12 cellular contexts compared by ENCODE assay signal in the genomic region with DNA sequence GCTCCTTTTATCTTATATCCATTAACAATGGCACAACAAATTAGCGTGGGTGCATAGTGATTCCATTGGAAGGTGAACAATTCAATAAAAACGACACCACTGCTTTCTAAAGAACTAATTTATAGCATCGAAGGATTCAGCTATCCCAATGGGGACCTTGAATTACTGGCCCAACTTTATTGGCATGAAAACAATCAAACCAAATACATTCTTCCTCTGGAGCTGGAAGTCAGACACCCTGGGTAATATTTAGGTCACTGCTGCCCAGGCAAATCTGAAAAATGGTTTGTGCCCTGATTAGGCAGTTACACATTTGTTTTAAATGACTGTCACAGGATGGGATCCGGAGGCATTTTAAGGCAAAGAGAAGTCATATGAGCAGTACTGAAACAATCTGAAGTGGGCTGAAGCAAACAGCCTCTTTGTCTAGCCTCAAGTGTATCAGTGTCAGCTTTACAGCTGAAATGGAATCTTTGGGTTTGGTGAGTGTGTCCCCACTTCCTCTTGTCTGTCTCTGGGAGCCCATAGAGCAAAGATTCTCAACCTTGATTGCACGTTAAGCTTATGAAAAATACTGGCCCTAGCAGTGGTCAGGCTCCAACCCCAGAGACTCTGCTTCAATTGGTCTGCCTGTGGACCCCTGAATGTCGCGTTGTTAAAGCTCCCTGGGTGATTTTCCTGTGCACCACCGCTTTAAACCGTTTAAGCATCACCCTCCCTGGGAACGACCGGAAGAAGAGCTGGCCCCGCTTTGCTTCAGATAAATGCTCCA. TPM values are rescaled to one million over a fixed set of nuclear protein-coding genes. Genes with fewer than 3 reads are reported as not detected.
DNase-seq lines count a peak whose midpoint lies in the region; ATAC-seq, FAIRE-seq and TF ChIP-seq lines count a peak whose summit lies in the region.
"Had no signal": no experiment of that assay in that cellular context is flagged by ENCODE, and none has a peak within 500 bp of the region (broad histone marks: within the 10 kb centered on the region; RNA-seq: fewer than 3 reads in every experiment).

No MANE protein-coding gene starts in this region.

- H3K27me3 ChIP-seq in CD4-positive, alpha-beta memory T cell (ENCODE audit: insufficient read depth, low read length), result no peaks in the 10 kb centered on the region

- no peaks in the 10 kb centered on the region for H3K9me3 ChIP-seq in CD4-positive, alpha-beta memory T cell (ENCODE audit: control insufficient read depth in 1 of 2, low read length in 2 of 2)
- no peaks in the 10 kb centered on the region for H3K9me3 ChIP-seq in mesodermal cell (ENCODE audit: control insufficient read depth, low read length)
- H3K9me3 ChIP-seq: lower lobe of right lung had no signal

- intact Hi-C loops in CD4-positive, alpha-beta memory T cell (cut with micrococcal nuclease), result no loop called here

- H3K36me3 Mint-ChIP-seq in CD4-positive, alpha-beta memory T cell, result no peaks in the 10 kb centered on the region
- H3K36me3 Mint-ChIP-seq in T-cell, result no peaks in the 10 kb centered on the region

- H3K36me3 ChIP-seq in CD4-positive, alpha-beta memory T cell (ENCODE audit: insufficient read depth, low read length), result no peaks in the 10 kb centered on the region
- H3K36me3 ChIP-seq in mesodermal cell (ENCODE audit: control insufficient read depth, insufficient read depth, low read length), result no peaks in the 10 kb centered on the region
- H3K36me3 ChIP-seq: lower lobe of right lung had no signal

- H3K27ac ChIP-seq in CD4-positive, alpha-beta memory T cell (ENCODE audit: low read depth, low read length), result peak overlapping the region; percentile 3
- peak overlapping the region; percentile 42 for H3K27ac ChIP-seq in mesodermal cell (ENCODE audit: low read depth, low read length, severe bottlenecking)
- H3K27ac ChIP-seq: lower lobe of right lung had no signal

- CTCF ChIA-PET in CD4-positive, alpha-beta memory T cell (lab: Charles Lee; ENCODE audit: partially characterized antibody), result interaction anchor here (0.9 to 3.7 kb wide), 6 partner anchors 8 to 360 kb away, joined by 3 to 14 read pairs (median 3); a partner anchor contains a TSS
- CTCF ChIA-PET in T-cell (lab: Charles Lee), result interaction anchor here in 1 of 2 donors (0.9 to 1.5 kb wide), 3 partner anchors 32 to 54 kb away, joined by 3 to 7 read pairs (median 5); no protein-coding TSS in a partner anchor

- no peak for DNase-seq in CD4-positive, alpha-beta memory T cell
- DNase-seq in GM12892 (ENCODE audit: insufficient read length) (no peak), T-cell (no peak), HCEC 1CT (no peak), DMS 273 (lab: John Stamatoyannopoulos, UW; ENCODE audit: unreplicated experiment) (no peak)
- DNase-seq in stimulated activated CD4-positive, alpha-beta T cell treated with anti-CD3 and anti-CD28 coated beads, Interleukin-4, amount 100 ng/mL, for 4 hours, result no peak
- DNase-seq: IMR-90, lower lobe of right lung had no signal

- FAIRE-seq in GM12892 (lab: Jason Lieb, UNC), result peak; percentile 97
- FAIRE-seq: bronchial epithelial cell, frontal cortex had no signal

- POLR2A ChIA-PET in CD4-positive, alpha-beta memory T cell (lab: Charles Lee; ENCODE audit: partially characterized antibody), result interaction anchor here (1.5 to 5.5 kb wide), 3 partner anchors 13 to 31 kb away, joined by 7 to 91 read pairs (median 40); a partner anchor contains a TSS
- POLR2A ChIA-PET in T-cell (lab: Charles Lee), result interaction anchor here in 1 of 2 donors (0.7 kb wide), 1 partner anchor 33 kb away, joined by 6 read pairs; no protein-coding TSS in a partner anchor

- peak overlapping the region; percentile 62 to 94 (median 82) for H3K27ac Mint-ChIP-seq in CD4-positive, alpha-beta memory T cell
- H3K27ac Mint-ChIP-seq in T-cell, result peak overlapping the region; percentile 81 to 89

- H3K4me1 Mint-ChIP-seq in CD4-positive, alpha-beta memory T cell, result peaks cover 42 to 65% (median 49%) of the 10 kb centered on the region in 4 donors
- H3K4me1 Mint-ChIP-seq in T-cell, result peaks cover 56 to 73% (median 58%) of the 10 kb centered on the region in 3 donors

- ATAC-seq in T-cell (replicated peaks in 1 of 4) (peak in 1 of 4 experiments; percentile 25), HG02970 (IDR thresholded peaks at IDR 0.05; ENCODE audit: low FRiP score, unreplicated experiment) (no peak)
- ATAC-seq: lower lobe of right lung had no signal

- no peak overlapping the region for H3K4me3 ChIP-seq in CD4-positive, alpha-beta memory T cell (ENCODE audit: low read length in 2 of 2)
- no peak overlapping the region for H3K4me3 ChIP-seq in mesodermal cell (ENCODE audit: extremely low read depth, insufficient read depth, low read length, poor library complexity, severe bottlenecking)
- H3K4me3 ChIP-seq: lower lobe of right lung had no signal

- H3K4me1 ChIP-seq in CD4-positive, alpha-beta memory T cell (ENCODE audit: insufficient read depth, low read length), result peaks cover 58% of the 10 kb centered on the region
- H3K4me1 ChIP-seq in mesodermal cell (ENCODE audit: control insufficient read depth, insufficient read depth, low read length, poor library complexity, severe bottlenecking), result peaks cover 38% of the 10 kb centered on the region

- H3K9me3 Mint-ChIP-seq in CD4-positive, alpha-beta memory T cell, result no peaks in the 10 kb centered on the region
- no peaks in the 10 kb centered on the region for H3K9me3 Mint-ChIP-seq in T-cell

- peak overlapping the region; percentile 7 to 76 (median 42) for H3K4me3 Mint-ChIP-seq in CD4-positive, alpha-beta memory T cell
- H3K4me3 Mint-ChIP-seq in T-cell, result peak overlapping the region in 2 of 3 donors; percentile 50 to 71

- no peaks in the 10 kb centered on the region for H3K27me3 Mint-ChIP-seq in CD4-positive, alpha-beta memory T cell
- H3K27me3 Mint-ChIP-seq in T-cell, result no peaks in the 10 kb centered on the region

- 73 to 83% methylated on average over 10 to 12 of the region's 12 CpGs for WGBS in mesodermal cell (ENCODE audit: insufficient coverage in 2 of 2), 2 experiments

- TF ChIP-seq POLR2A in GM12892 (IDR thresholded peaks at IDR 0.05; ENCODE audit: low read depth, low read length), result 0 out of 2 replicates have a peak, but pooled peaks have one; percentile 51

RNA-seq across cellular contexts. Expression of a gene that starts 30.3 kb away (rescaled TPM):
- 10 to 100 TPM; 20.6 to 21.2 TPM for total RNA-seq in CD4-positive, alpha-beta memory T cell
- polyA plus RNA-seq in CD4-positive, alpha-beta memory T cell, result 10 to 100 TPM in 1 of 2 donors, 1 to 10 TPM in 1; 1.2 to 10.5 TPM
- 26.1 TPM for polyA plus RNA-seq in GM12892 (2012; ENCODE audit: missing spikeins)
- total RNA-seq in T-cell, result 10 to 100 TPM in 3 of 5 donors, 1 to 10 TPM in 2; 8.1 to 23.8 (median 14.7) TPM
- polyA plus RNA-seq in mesodermal cell (2013, experiment 1 of 2), result 6.6 TPM
- polyA plus RNA-seq in mesodermal cell (2013, experiment 2 of 2), result 4.0 TPM
